ENCODE assay signal across 8 cellular contexts in the genomic region with DNA sequence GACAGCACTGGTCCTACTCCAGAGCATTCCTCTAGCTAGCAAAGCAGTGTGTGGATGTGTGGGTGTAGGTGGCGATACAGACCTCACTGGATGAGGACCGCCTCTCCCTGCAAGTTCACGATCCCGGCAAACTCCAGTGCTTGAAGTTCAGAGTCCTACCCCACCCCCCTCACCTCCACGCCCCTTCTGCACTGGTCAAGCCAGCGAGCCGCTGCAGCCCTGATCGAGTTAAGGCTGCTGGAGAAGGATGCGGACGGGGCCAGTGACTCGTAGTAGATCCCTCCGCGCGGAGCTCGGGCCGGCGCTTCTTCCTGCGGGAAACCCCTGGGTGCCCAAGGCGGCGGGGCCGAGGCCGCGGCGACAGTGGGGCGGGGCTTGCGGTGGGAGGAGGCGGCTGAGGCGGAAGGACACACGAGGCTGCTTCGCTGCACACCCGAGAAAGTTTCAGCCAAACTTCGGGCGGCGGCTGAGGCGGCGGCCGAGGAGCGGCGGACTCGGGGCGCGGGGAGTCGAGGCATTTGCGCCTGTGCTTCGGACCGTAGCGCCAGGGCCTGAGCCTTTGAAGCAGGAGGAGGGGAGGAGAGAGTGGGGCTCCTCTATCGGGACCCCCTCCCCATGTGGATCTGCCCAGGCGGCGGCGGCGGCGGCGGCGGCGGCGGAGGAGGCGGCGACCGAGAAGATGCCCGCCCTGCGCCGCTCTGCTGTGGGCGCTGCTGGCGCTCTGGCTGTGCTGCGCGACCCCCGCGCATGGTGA.
DNase-seq lines count a peak whose midpoint lies in the region; ATAC-seq, FAIRE-seq and TF ChIP-seq lines count a peak whose summit lies in the region.
"Not testable (repeated sequence)": the region's sequence is repeated elsewhere in the genome, so short reads cannot be mapped to it uniquely, and the experiment has no call there.

No MANE protein-coding gene starts in this region.

- DNase-seq in AG10803 (ENCODE audit: low read depth) (peak; percentile 87), NT2/D1 (ENCODE audit: low read depth, low spot score) (peak; percentile 66), K562 (ENCODE audit: extremely low read depth in 1 of 4, low spot score in 3 of 4) (peak in 1 of 4 experiments; percentile 73), cardiac muscle cell (ENCODE audit: low read depth in 1 of 2, low spot score in 1 of 2) (peak; percentile 83 to 90), neural crest cell (ENCODE audit: low read depth, low spot score) (peak; percentile 63)
- peak; percentile 57 for DNase-seq in activated CD4-positive, alpha-beta T cell treated with anti-CD3 and anti-CD28 coated beads for 48 hours
- DNase-seq in stimulated activated CD8-positive, alpha-beta memory T cell treated with anti-CD3 and anti-CD28 coated beads, Interleukin-12 subunit alpha, Interleukin-12 subunit beta, amount 100 ng/mL, for 1 hour (ENCODE audit: low read depth): peak; percentile 24

- not testable (repeated sequence) for H3K79me2 ChIP-seq in K562 (ENCODE audit: control insufficient read depth, insufficient read depth, low read length)

- WGBS in K562 (ENCODE audit: insufficient coverage, low coverage, missing lambda C conversion rate): 0% methylated on average over 6 of the region's 69 CpGs

- H3K27ac ChIP-seq in K562 (ENCODE audit: extremely low read depth, low read depth, low read length); cardiac muscle cell: not testable (repeated sequence)

- in situ Hi-C loops in K562 (cut with MboI): not testable (repeated sequence)

- intact Hi-C loops in K562 (cut with micrococcal nuclease): not testable (repeated sequence)

- not testable (repeated sequence) for H3K4me1 ChIP-seq in NT2/D1 (ENCODE audit: insufficient read depth, insufficient read length); K562 (replicated peaks in 1 of 2; ENCODE audit: control insufficient read depth in 2 of 2, insufficient read depth in 2 of 2, low read length in 2 of 2); cardiac muscle cell (ENCODE audit: low read depth)

- H2AFZ ChIP-seq in K562 (ENCODE audit: low read depth, low read length): peak overlapping the region; percentile 72; the same call in 1 of the 2 replicates

- not testable (repeated sequence) for TF ChIP-seq EP300 in K562 (IDR thresholded peaks at IDR 0.05; ENCODE audit: low read length)

- not testable (repeated sequence) for H3K9me3 ChIP-seq in NT2/D1 (ENCODE audit: insufficient read depth, low read length); K562 (replicated peaks; ENCODE audit: control insufficient read depth, insufficient read depth, low read depth, low read length); cardiac muscle cell (ENCODE audit: low read depth)

- H4K20me1 ChIP-seq in K562 (replicated peaks; ENCODE audit: control insufficient read depth, insufficient read depth, low read length): not testable (repeated sequence)

- H3K36me3 ChIP-seq in NT2/D1 (ENCODE audit: insufficient read depth, insufficient read length, low read length); K562 (ENCODE audit: control insufficient read depth, insufficient read depth, low read length); cardiac muscle cell: not testable (repeated sequence)

- not testable (repeated sequence) for H3K9me1 ChIP-seq in K562 (ENCODE audit: control insufficient read depth, insufficient read depth, low read length)

- not testable (repeated sequence) for BruUV-seq in K562 (replicated peaks; lab: Mats Ljungman, UMichigan)

- not testable (repeated sequence) for TF ChIP-seq CTCF in AG10803 (conservative IDR thresholded peaks at IDR 0.05; ENCODE audit: low read length); K562 (IDR thresholded peaks at IDR 0.05 in 2 of 3, conservative IDR thresholded peaks at IDR 0.05 in 1 of 3; ENCODE audit: insufficient read depth in 2 of 3, low read depth in 1 of 3, low read length in 3 of 3); cardiac muscle cell (IDR thresholded peaks at IDR 0.05; ENCODE audit: low read depth, low read length); neural crest cell (conservative IDR thresholded peaks at IDR 0.05)

- not testable (repeated sequence) for H3K36me3 Mint-ChIP-seq in neural crest cell (ENCODE audit: low read depth)

- H3K27ac Mint-ChIP-seq in neural crest cell (ENCODE audit: unreplicated experiment): not testable (repeated sequence)

- H3K4me2 ChIP-seq in K562 (ENCODE audit: insufficient read depth, low read length): peak overlapping the region; percentile 37; the same call in 1 of the 2 replicates

- H3K27me3 Mint-ChIP-seq in neural crest cell (ENCODE audit: low read depth): not testable (repeated sequence)

- H3K4me1 Mint-ChIP-seq in neural crest cell: not testable (repeated sequence)

- H3K27me3 ChIP-seq in NT2/D1 (ENCODE audit: insufficient read depth, insufficient read length); K562 (ENCODE audit: control insufficient read depth in 2 of 2, insufficient read depth in 2 of 2, low read length in 2 of 2); cardiac muscle cell: not testable (repeated sequence)

- H3K4me3 Mint-ChIP-seq in neural crest cell: peak overlapping the region; percentile 86

- H3K9me3 Mint-ChIP-seq in neural crest cell: not testable (repeated sequence)

- H3K4me3 ChIP-seq in AG10803 (ENCODE audit: low read length): peak overlapping the region; percentile 49
- H3K4me3 ChIP-seq in NT2/D1 (ENCODE audit: insufficient read length, low read depth): peak overlapping the region; percentile 24
- peak overlapping the region; percentile 25 for H3K4me3 ChIP-seq in K562
- H3K4me3 ChIP-seq in cardiac muscle cell: peak overlapping the region; percentile 58

- not testable (repeated sequence) for TF ChIP-seq POLR2A in K562 (conservative IDR thresholded peaks at IDR 0.05)

- FAIRE-seq in K562 (lab: Jason Lieb, UNC): not testable (repeated sequence)

- H3K9ac ChIP-seq in NT2/D1 (ENCODE audit: insufficient read length, low read depth); K562 (ENCODE audit: insufficient read depth in 1 of 2, low read depth in 2 of 2, low read length in 2 of 2): not testable (repeated sequence)

- CTCF ChIA-PET in K562 (lab: Yijun Ruan, JAX; ENCODE audit: low intra/inter-chr PET ratio): not testable (repeated sequence)

- POLR2A ChIA-PET in K562 (lab: Yijun Ruan, JAX): not testable (repeated sequence)

- TF ChIP-seq RAD21 in K562 (CRISPR knock-in tag; conservative IDR thresholded peaks at IDR 0.05 in 1 of 2, IDR thresholded peaks at IDR 0.05 in 1 of 2): not testable (repeated sequence)

- ATAC-seq in HG02642 (IDR thresholded peaks at IDR 0.05; ENCODE audit: poor library complexity, unreplicated experiment) (peak; percentile 51), K562 (peak; percentile 85)

TF ChIP-seq in K562, 482 proteins besides CTCF, POLR2A, EP300 and RAD21 (continues in another document):
- TF ChIP-seq MLLT1 (IDR thresholded peaks at IDR 0.05) (0 out of 4 replicates have a peak, but pooled peaks of 1 of the 2 experiments have one; percentile 46), EGR1 (conservative IDR thresholded peaks at IDR 0.05) (peak; percentile 42), NRF1 (conservative IDR thresholded peaks at IDR 0.05 in 1 of 2, IDR thresholded peaks at IDR 0.05 in 1 of 2) (peak in 1 of 2 experiments; percentile 22; a peak in 1 of 4 replicates), MAZ (CRISPR knock-in tag; conservative IDR thresholded peaks at IDR 0.05 in 1 of 2, IDR thresholded peaks at IDR 0.05 in 1 of 2) (peak; percentile 37 to 53; a peak in 2 of 4 replicates), KDM2B (CRISPR knock-in tag; IDR thresholded peaks at IDR 0.05) (peak; percentile 79; the same call in 1 of the 2 replicates), SMAD4 (CRISPR knock-in tag; conservative IDR thresholded peaks at IDR 0.05) (peak; percentile 46; the same call in 1 of the 2 replicates), CXXC5 (CRISPR knock-in tag; IDR thresholded peaks at IDR 0.05) (peak; percentile 65), MTA3 (IDR thresholded peaks at IDR 0.05; ENCODE audit: borderline replicate concordance) (peak; percentile 50; the same call in 1 of the 2 replicates), PCBP1 (IDR thresholded peaks at IDR 0.05; ENCODE audit: low read depth, low read length, poor library complexity, severe bottlenecking) (peak; percentile 63)
- TF ChIP-seq, protein P1, sequence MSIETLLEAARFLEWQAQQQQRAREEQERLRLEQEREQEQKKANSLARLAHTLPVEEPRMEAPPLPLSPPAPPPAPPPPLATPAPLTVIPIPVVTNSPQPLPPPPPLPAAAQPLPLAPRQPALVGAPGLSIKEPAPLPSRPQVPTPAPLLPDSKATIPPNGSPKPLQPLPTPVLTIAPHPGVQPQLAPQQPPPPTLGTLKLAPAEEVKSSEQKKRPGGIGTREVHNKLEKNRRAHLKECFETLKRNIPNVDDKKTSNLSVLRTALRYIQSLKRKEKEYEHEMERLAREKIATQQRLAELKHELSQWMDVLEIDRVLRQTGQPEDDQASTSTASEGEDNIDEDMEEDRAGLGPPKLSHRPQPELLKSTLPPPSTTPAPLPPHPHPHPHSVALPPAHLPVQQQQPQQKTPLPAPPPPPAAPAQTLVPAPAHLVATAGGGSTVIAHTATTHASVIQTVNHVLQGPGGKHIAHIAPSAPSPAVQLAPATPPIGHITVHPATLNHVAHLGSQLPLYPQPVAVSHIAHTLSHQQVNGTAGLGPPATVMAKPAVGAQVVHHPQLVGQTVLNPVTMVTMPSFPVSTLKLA (conservative IDR thresholded peaks at IDR 0.05): peak in 1 of 2 experiments; percentile 44; a peak in 2 of 4 replicates
